ENCODE assay signal across 19 cellular contexts in the genomic region with DNA sequence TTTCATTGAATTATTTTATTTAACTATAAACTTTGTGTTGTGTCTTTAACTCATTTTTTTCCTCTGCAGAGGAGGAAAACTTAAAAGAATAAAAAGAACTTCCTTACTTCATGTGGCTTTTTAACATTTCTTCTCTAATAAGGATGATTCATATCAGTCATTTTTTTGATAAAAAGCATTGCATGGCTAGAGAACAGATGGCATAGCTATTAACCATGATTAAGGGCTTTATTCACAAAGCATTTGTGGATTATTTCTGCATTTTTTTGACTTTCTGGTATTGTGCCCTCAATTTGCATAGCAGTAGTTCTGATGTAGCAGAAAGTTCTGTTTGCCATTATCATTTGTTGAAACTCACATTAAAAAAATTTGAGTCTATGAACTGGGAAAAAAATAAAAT.
"Had no signal": no experiment of that assay in that cellular context is flagged by ENCODE, and none has a peak within 500 bp of the region (broad histone marks: within the 10 kb centered on the region; RNA-seq: fewer than 3 reads in every experiment).

No MANE protein-coding gene starts in this region.

- DNase-seq: effector memory CD4-positive, alpha-beta T cell; gastrocnemius medialis; glutamatergic neuron; kidney; left cardiac atrium; left ventricle myocardium inferior; lower lobe of right lung; naive B cell; occipital lobe; right lobe of liver; spleen; stimulated activated CD4-positive, alpha-beta T cell treated with anti-CD3 and anti-CD28 coated beads, Interleukin-15, amount 100 ng/mL, for 24 hours; stimulated activated CD4-positive, alpha-beta T cell treated with anti-CD3 and anti-CD28 coated beads, Interleukin-1b, Interleukin-23, amount 100 ng/mL, for 48 hours; stimulated activated CD4-positive, alpha-beta T cell treated with anti-CD3 and anti-CD28 coated beads, Interleukin-4, amount 100 ng/mL, for 24 hours; tibial artery; upper lobe of left lung; uterus had no signal

- ATAC-seq: esophagus mucosa; gastrocnemius medialis; left cardiac atrium; lower lobe of right lung; right lobe of liver; stimulated activated memory B cell treated with anti-CD40 and anti-IgM and Interleukin-4, amounts not matched to agents 10 μg/mL and 1 μg/mL and 100 μg/mL, for 72 hours had no signal
